14 cellular contexts compared by ENCODE assay signal in genomic region chr3:101721650-101721917, GRCh38. TPM values are rescaled to one million over a fixed set of nuclear protein-coding genes. Genes with fewer than 3 reads are reported as not detected.
DNase-seq lines count a peak whose midpoint lies in the region; ATAC-seq, FAIRE-seq and TF ChIP-seq lines count a peak whose summit lies in the region.
"Had no signal": no experiment of that assay in that cellular context is flagged by ENCODE, and none has a peak within 500 bp of the region (broad histone marks: within the 10 kb centered on the region; RNA-seq: fewer than 3 reads in every experiment).

No MANE protein-coding gene starts in this region.

- in situ Hi-C loops in GM23248 (cut with MboI): no loop called here

- no peak for FAIRE-seq in urothelium cell line (lab: Jason Lieb, UNC)

- no peak overlapping the region for H3K4me3 Mint-ChIP-seq in T-helper 1 cell treated with Interleukin-12 subunit alpha and Interleukin-12 subunit beta and Interleukin-4 antibody, amounts not matched to agents 30 μg/mL and 1 μg/mL, for 36 hours
- H3K4me3 Mint-ChIP-seq in activated T-helper 17 cell treated with anti-CD3 and anti-CD28 coated beads, Interleukin-2, amount 50 U/mL, for 72 hours: peak overlapping the region; percentile 74
- H3K4me3 Mint-ChIP-seq in nephron progenitor cell: no peak overlapping the region

- peak overlapping the region; percentile 28; the same call in 1 of the 2 replicates for H3K27ac ChIP-seq in GM23248

- no peaks in the 10 kb centered on the region for H3K9me2 ChIP-seq in GM23248 (ENCODE audit: insufficient read depth)

- no peak for DNase-seq in T-helper 1 cell
- no peak for DNase-seq in GM23248
- no peak for DNase-seq in nephron progenitor cell
- DNase-seq in urothelium cell line (ENCODE audit: low spot score): no peak
- DNase-seq in NCI-H1105 (lab: John Stamatoyannopoulos, UW): no peak
- DNase-seq: 8988T; activated effector memory CD4-positive, alpha-beta T cell treated with Interleukin-2 at 50 U/mL for 16 hours; Calu3; midbrain; NCI-H510A had no signal

- no peaks in the 10 kb centered on the region for H3K36me3 Mint-ChIP-seq in T-helper 1 cell treated with Interleukin-12 subunit alpha and Interleukin-12 subunit beta and Interleukin-4 antibody, amounts not matched to agents 30 μg/mL and 1 μg/mL, for 36 hours (ENCODE audit: low read depth)
- peaks cover 12% of the 10 kb centered on the region for H3K36me3 Mint-ChIP-seq in activated T-helper 17 cell treated with anti-CD3 and anti-CD28 coated beads, Interleukin-2, amount 50 U/mL, for 72 hours (ENCODE audit: low read depth)
- H3K36me3 Mint-ChIP-seq in nephron progenitor cell (ENCODE audit: low read depth): no peaks in the 10 kb centered on the region

- no peaks in the 10 kb centered on the region for H4K20me1 ChIP-seq in GM23248 (ENCODE audit: insufficient read depth)

- TF ChIP-seq CTCF in nephron progenitor cell (IDR thresholded peaks at IDR 0.05): no peak

- no peak overlapping the region for H3K4me3 ChIP-seq in GM23248
- H3K4me3 ChIP-seq: thoracic aorta had no signal

- H3K4me1 ChIP-seq in GM23248 (ENCODE audit: insufficient read depth): peaks cover 10% of the 10 kb centered on the region

- no peak for ATAC-seq in activated T-helper 17 cell treated with anti-CD3 and anti-CD28 coated beads, Interleukin-2, amount 50 U/mL, for 72 hours (replicated peaks)
- ATAC-seq in HG03342 (IDR thresholded peaks at IDR 0.05; ENCODE audit: unreplicated experiment): no peak

- no peaks in the 10 kb centered on the region for H3K27me3 Mint-ChIP-seq in T-helper 1 cell treated with Interleukin-12 subunit alpha and Interleukin-12 subunit beta and Interleukin-4 antibody, amounts not matched to agents 30 μg/mL and 1 μg/mL, for 36 hours (ENCODE audit: low read depth)
- H3K27me3 Mint-ChIP-seq in activated T-helper 17 cell treated with anti-CD3 and anti-CD28 coated beads, Interleukin-2, amount 50 U/mL, for 72 hours: no peaks in the 10 kb centered on the region
- H3K27me3 Mint-ChIP-seq in nephron progenitor cell (ENCODE audit: low read depth, poor library complexity): no peaks in the 10 kb centered on the region

- no peaks in the 10 kb centered on the region for H3K27me3 ChIP-seq in GM23248 (replicated peaks; ENCODE audit: insufficient read depth)

- H3F3A ChIP-seq in GM23248 (ENCODE audit: insufficient read depth): no peaks in the 10 kb centered on the region; the same call in 1 of the 2 replicates

- H2AFZ ChIP-seq in GM23248: peak overlapping the region; percentile 47

- peak overlapping the region; percentile 83 for H3K27ac Mint-ChIP-seq in T-helper 1 cell treated with Interleukin-12 subunit alpha and Interleukin-12 subunit beta and Interleukin-4 antibody, amounts not matched to agents 30 μg/mL and 1 μg/mL, for 36 hours
- peak overlapping the region; percentile 84 for H3K27ac Mint-ChIP-seq in activated T-helper 17 cell treated with anti-CD3 and anti-CD28 coated beads, Interleukin-2, amount 50 U/mL, for 72 hours
- peak overlapping the region; percentile 33 for H3K27ac Mint-ChIP-seq in nephron progenitor cell

- H3K9me3 Mint-ChIP-seq in T-helper 1 cell treated with Interleukin-12 subunit alpha and Interleukin-12 subunit beta and Interleukin-4 antibody, amounts not matched to agents 30 μg/mL and 1 μg/mL, for 36 hours: no peaks in the 10 kb centered on the region
- H3K9me3 Mint-ChIP-seq in activated T-helper 17 cell treated with anti-CD3 and anti-CD28 coated beads, Interleukin-2, amount 50 U/mL, for 72 hours: no peaks in the 10 kb centered on the region
- H3K9me3 Mint-ChIP-seq in nephron progenitor cell: no peaks in the 10 kb centered on the region

- peaks cover 17% of the 10 kb centered on the region for H3K79me2 ChIP-seq in GM23248 (ENCODE audit: insufficient read depth)

- peaks cover 33% of the 10 kb centered on the region for H3K4me1 Mint-ChIP-seq in T-helper 1 cell treated with Interleukin-12 subunit alpha and Interleukin-12 subunit beta and Interleukin-4 antibody, amounts not matched to agents 30 μg/mL and 1 μg/mL, for 36 hours (ENCODE audit: low read depth)
- peaks cover 19% of the 10 kb centered on the region for H3K4me1 Mint-ChIP-seq in activated T-helper 17 cell treated with anti-CD3 and anti-CD28 coated beads, Interleukin-2, amount 50 U/mL, for 72 hours
- peaks cover 23% of the 10 kb centered on the region for H3K4me1 Mint-ChIP-seq in nephron progenitor cell

- no peaks in the 10 kb centered on the region for H3K36me3 ChIP-seq in GM23248 (ENCODE audit: low read depth)
- H3K36me3 ChIP-seq: thoracic aorta had no signal

- H3K4me2 ChIP-seq in GM23248 (ENCODE audit: unreplicated experiment): no peak overlapping the region

- no peaks in the 10 kb centered on the region for H3K9me3 ChIP-seq in GM23248 (ENCODE audit: low read depth)
- H3K9me3 ChIP-seq: thoracic aorta had no signal

- no peak overlapping the region for H3K9ac ChIP-seq in GM23248

RNA-seq across cellular contexts. Expression of gene CEP97, which starts 2.8 kb away (rescaled TPM):
- total RNA-seq in GM23248 (2014; rRNA removed; shearing (Covaris generic)): 9.8 and 25.8 TPM in 2 replicates
- polyA plus RNA-seq in GM23248 (2016; fragmentation: Nextera tagmentation; extraction: Ambion mirVana): 3.3 and 4.3 TPM in 2 replicates
- total RNA-seq in activated T-helper 17 cell treated with anti-CD3 and anti-CD28 coated beads, Interleukin-2, amount 50 U/mL, for 72 hours: 10 to 100 TPM; 16.9 to 19.0 TPM

RNA-seq across cellular contexts. Expression of gene RPL24, which starts 35.1 kb away (rescaled TPM):
- 578 and 733 TPM in 2 replicates for total RNA-seq in GM23248 (2014; rRNA removed; shearing (Covaris generic))
- polyA plus RNA-seq in GM23248 (2016; fragmentation: Nextera tagmentation; extraction: Ambion mirVana): 490 TPM in 2 replicates
- total RNA-seq in activated T-helper 17 cell treated with anti-CD3 and anti-CD28 coated beads, Interleukin-2, amount 50 U/mL, for 72 hours: 1,000 to 10,000 TPM; 1,391 to 1,542 TPM

RNA-seq across cellular contexts. Expression of gene ZBTB11, which starts 44.7 kb away (rescaled TPM):
- total RNA-seq in GM23248 (2014; rRNA removed; shearing (Covaris generic)): 21.4 and 21.5 TPM in 2 replicates
- 8.5 and 8.7 TPM in 2 replicates for polyA plus RNA-seq in GM23248 (2016; fragmentation: Nextera tagmentation; extraction: Ambion mirVana)
- 10 to 100 TPM; 30.0 to 33.5 TPM for total RNA-seq in activated T-helper 17 cell treated with anti-CD3 and anti-CD28 coated beads, Interleukin-2, amount 50 U/mL, for 72 hours

RNA-seq across cellular contexts. Expression of gene NXPE3, which starts 57.4 kb away (rescaled TPM):
- 5.4 and 14.0 TPM in 2 replicates for total RNA-seq in GM23248 (2014; rRNA removed; shearing (Covaris generic))
- 10.8 and 12.6 TPM in 2 replicates for polyA plus RNA-seq in GM23248 (2016; fragmentation: Nextera tagmentation; extraction: Ambion mirVana)
- total RNA-seq in activated T-helper 17 cell treated with anti-CD3 and anti-CD28 coated beads, Interleukin-2, amount 50 U/mL, for 72 hours: 10 to 100 TPM; 13.9 to 21.3 TPM

Comparison
In these comparisons a context has a peak if more than half of its experiments do, and no peak if none do; other contexts are left out.
1. H3K27ac Mint-ChIP-seq: peak in every context shown above with its lines; median percentile 84 in activated T-helper 17 cell treated with anti-CD3 and anti-CD28 coated beads, Interleukin-2, amount 50 U/mL, for 72 hours; 83 in T-helper 1 cell treated with Interleukin-12 subunit alpha and Interleukin-12 subunit beta and Interleukin-4 antibody, amounts not matched to agents 30 μg/mL and 1 μg/mL, for 36 hours; 33 in nephron progenitor cell.